In the genomic region with DNA sequence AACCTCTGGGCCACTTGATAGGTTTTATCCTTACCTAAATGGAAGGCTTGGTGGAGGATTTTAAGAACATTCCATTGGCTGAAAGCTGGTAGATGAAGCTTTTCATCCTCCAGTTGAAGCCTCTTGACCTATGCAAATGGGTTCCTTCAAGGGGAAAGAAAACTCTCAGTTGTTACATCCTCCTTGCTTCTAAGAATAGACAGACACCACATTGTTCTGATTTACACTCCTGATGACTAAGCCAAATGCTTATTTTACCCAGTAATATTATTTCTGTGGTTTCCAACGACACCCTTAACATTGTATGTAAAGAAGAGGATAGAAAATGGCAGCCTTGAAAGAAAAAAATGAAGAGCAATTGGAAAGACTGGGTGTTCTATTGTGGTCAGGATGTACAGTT, we compare ENCODE assay signal across 12 cellular contexts.
A peak's percentile ranks its signal among the peaks of the same experiment; 100 is the strongest.
DNase-seq lines count a peak whose midpoint lies in the region; ATAC-seq lines count a peak whose summit lies in the region.
"Had no signal": no experiment of that assay in that cellular context is flagged by ENCODE, and none has a peak within 500 bp of the region (broad histone marks: within the 10 kb centered on the region; RNA-seq: fewer than 3 reads in every experiment).

No MANE protein-coding gene starts in this region.

- ATAC-seq in HG02763 (IDR thresholded peaks at IDR 0.05; ENCODE audit: unreplicated experiment), result peak; percentile 50
- no peak for ATAC-seq in GM18867 (IDR thresholded peaks at IDR 0.05; ENCODE audit: unreplicated experiment)

- H3K27me3 Mint-ChIP-seq in activated CD4-positive, alpha-beta T cell treated with anti-CD3 and anti-CD28 coated beads, Interleukin-2, amount 10 ng/mL, durations not matched to agents 7 days and 5 days, result no peaks in the 10 kb centered on the region

- no peaks in the 10 kb centered on the region for H3K9me3 Mint-ChIP-seq in activated CD4-positive, alpha-beta T cell treated with anti-CD3 and anti-CD28 coated beads, Interleukin-2, amount 10 ng/mL, durations not matched to agents 7 days and 5 days

- DNase-seq in EH (ENCODE audit: low read depth), result peak; percentile 83
- peak; percentile 27 for DNase-seq in RPMI7951 (ENCODE audit: low read depth)
- DNase-seq in iris pigment epithelial cell (ENCODE audit: low read depth), result peak; percentile 61
- DNase-seq in activated CD4-positive, alpha-beta T cell treated with anti-CD3 and anti-CD28 coated beads, Interleukin-2, amount 10 ng/mL, durations not matched to agents 7 days and 5 days, result no peak
- DNase-seq in occipital lobe (lab: John Stamatoyannopoulos, UW), result no peak
- DNase-seq in NCI-H146 (lab: John Stamatoyannopoulos, UW), result no peak
- DNase-seq: COR-L47, NCI-H1436 treated with DMSO at 0.1 percent for 48 hours, NCI-H774, SW 1271 had no signal

- POLR2A ChIA-PET in activated CD4-positive, alpha-beta T cell treated with anti-CD3 and anti-CD28 coated beads, Interleukin-2, amount 10 ng/mL, durations not matched to agents 7 days and 5 days (lab: Charles Lee), result no interaction called here

- no peaks in the 10 kb centered on the region for H3K36me3 Mint-ChIP-seq in activated CD4-positive, alpha-beta T cell treated with anti-CD3 and anti-CD28 coated beads, Interleukin-2, amount 10 ng/mL, durations not matched to agents 7 days and 5 days (ENCODE audit: low read depth)

- no peak overlapping the region for H3K27ac Mint-ChIP-seq in activated CD4-positive, alpha-beta T cell treated with anti-CD3 and anti-CD28 coated beads, Interleukin-2, amount 10 ng/mL, durations not matched to agents 7 days and 5 days

- H3K4me1 Mint-ChIP-seq in activated CD4-positive, alpha-beta T cell treated with anti-CD3 and anti-CD28 coated beads, Interleukin-2, amount 10 ng/mL, durations not matched to agents 7 days and 5 days, result no peaks in the 10 kb centered on the region

- no peak overlapping the region for H3K4me3 Mint-ChIP-seq in activated CD4-positive, alpha-beta T cell treated with anti-CD3 and anti-CD28 coated beads, Interleukin-2, amount 10 ng/mL, durations not matched to agents 7 days and 5 days

- CTCF ChIA-PET in activated CD4-positive, alpha-beta T cell treated with anti-CD3 and anti-CD28 coated beads, Interleukin-2, amount 10 ng/mL, durations not matched to agents 7 days and 5 days (lab: Charles Lee), result no interaction called here

Comparison
In these comparisons a context has a peak if more than half of its experiments do, and no peak if none do; other contexts are left out.
1. DNase-seq: peak in EH (single experiment), RPMI7951 (single experiment) and iris pigment epithelial cell (single experiment); none in activated CD4-positive, alpha-beta T cell treated with anti-CD3 and anti-CD28 coated beads, Interleukin-2, amount 10 ng/mL, durations not matched to agents 7 days and 5 days (single experiment), occipital lobe (single experiment) and NCI-H146 (single experiment).